8 cellular contexts compared by ENCODE assay signal in the genomic region with DNA sequence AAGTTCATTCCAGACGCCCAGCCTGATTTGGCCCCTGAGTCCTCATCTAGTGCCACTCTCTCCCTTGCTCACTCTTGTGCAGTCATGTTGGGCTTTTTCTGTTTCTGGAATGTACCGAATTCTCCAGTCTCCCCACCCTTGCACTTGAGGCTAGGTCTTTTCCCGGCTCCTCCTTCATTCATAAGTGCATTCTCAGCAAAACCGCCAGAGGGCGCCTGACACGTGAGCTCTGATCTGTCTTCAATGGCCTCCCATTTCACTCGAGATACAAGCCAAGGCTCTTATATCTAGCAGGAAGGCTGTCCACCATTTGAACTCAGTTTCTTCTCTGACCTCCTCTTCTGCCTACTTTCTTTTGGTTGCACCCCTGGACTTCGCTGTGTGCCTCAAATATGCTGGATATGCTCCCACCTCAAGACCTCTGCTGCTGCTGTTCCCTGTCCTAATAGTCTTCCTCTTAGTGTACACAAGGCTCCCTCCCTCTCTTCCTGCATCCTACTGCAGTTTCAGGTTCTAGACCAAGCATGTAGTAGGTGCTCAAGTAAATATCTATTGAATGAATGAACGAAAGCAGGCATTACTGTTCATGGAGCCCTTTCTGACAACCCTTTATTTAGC.
DNase-seq lines count a peak whose midpoint lies in the region; ATAC-seq and TF ChIP-seq lines count a peak whose summit lies in the region.

No MANE protein-coding gene starts in this region.

- no peak overlapping the region for H3K4me3 ChIP-seq in fibroblast of lung (replicated peaks in 1 of 4; ENCODE audit: control extremely low read depth in 1 of 4, insufficient read depth in 1 of 4, low read depth in 3 of 4, low read length in 4 of 4)

- H3K27me3 ChIP-seq in fibroblast of lung (ENCODE audit: control insufficient read depth, insufficient read depth, low read length): no peaks in the 10 kb centered on the region

- H3K27ac ChIP-seq in fibroblast of lung (ENCODE audit: insufficient read depth, low read length): no peak overlapping the region

- no peaks in the 10 kb centered on the region for H3K79me2 ChIP-seq in fibroblast of lung (ENCODE audit: control insufficient read depth, insufficient read depth, low read length)

- no peak overlapping the region for H3K4me3 Mint-ChIP-seq in nephron

- H3K9ac ChIP-seq in fibroblast of lung (ENCODE audit: insufficient read depth, low read length): no peak overlapping the region

- H3K4me1 ChIP-seq in fibroblast of lung (ENCODE audit: control insufficient read depth, extremely low read depth, insufficient read depth, low read length): no peaks in the 10 kb centered on the region

- H3K4me2 ChIP-seq in fibroblast of lung (ENCODE audit: extremely low read depth, insufficient read depth, low read length): no peak overlapping the region

- H3K27me3 Mint-ChIP-seq in nephron (ENCODE audit: low read depth): peaks cover 7% of the 10 kb centered on the region

- no peaks in the 10 kb centered on the region for H3K9me3 ChIP-seq in fibroblast of lung (ENCODE audit: control insufficient read depth, insufficient read depth, low read depth, low read length)

- no peaks in the 10 kb centered on the region for H3K4me1 Mint-ChIP-seq in nephron

- H3K36me3 Mint-ChIP-seq in nephron (ENCODE audit: low read depth): no peaks in the 10 kb centered on the region

- peak overlapping the region; percentile 59 for H2AFZ ChIP-seq in fibroblast of lung (ENCODE audit: low read length)

- no peaks in the 10 kb centered on the region for H3K36me3 ChIP-seq in fibroblast of lung (ENCODE audit: control insufficient read depth, insufficient read depth, low read length)

- peak; percentile 88 to 96 for TF ChIP-seq CTCF in fibroblast of lung (conservative IDR thresholded peaks at IDR 0.05 in 1 of 2, IDR thresholded peaks at IDR 0.05 in 1 of 2; ENCODE audit: low read depth in 1 of 2, low read length in 2 of 2)
- peak; percentile 83 to 92 (median 92) for TF ChIP-seq CTCF in nephron (IDR thresholded peaks at IDR 0.05; ENCODE audit: unreplicated experiment in 3 of 3)

- DNase-seq in Daoy (ENCODE audit: low read depth) (peak; percentile 84), HT-29 (ENCODE audit: low spot score) (peak; percentile 84), OCI-M1 (lab: John Stamatoyannopoulos, UW) (peak; percentile 82), fibroblast of lung (ENCODE audit: low read depth in 2 of 2) (peak; percentile 78 to 79), stromal cell of bone marrow (ENCODE audit: low read depth) (peak; percentile 67)
- peak; percentile 57 for DNase-seq in activated T-cell treated with anti-CD3 and anti-CD28 coated beads, Interleukin-2, amount 50 U/mL, for 1 hour

- H3K9me3 Mint-ChIP-seq in nephron: no peaks in the 10 kb centered on the region

- no peaks in the 10 kb centered on the region for H4K20me1 ChIP-seq in fibroblast of lung (ENCODE audit: control insufficient read depth, extremely low read depth, insufficient read depth, low read length)

- peak; percentile 97 for ATAC-seq in GM21526 (IDR thresholded peaks at IDR 0.05; ENCODE audit: low FRiP score, unreplicated experiment)

- no peak overlapping the region for H3K27ac Mint-ChIP-seq in nephron
